Comparison of ENCODE assay signal across 8 cellular contexts in the genomic region with DNA sequence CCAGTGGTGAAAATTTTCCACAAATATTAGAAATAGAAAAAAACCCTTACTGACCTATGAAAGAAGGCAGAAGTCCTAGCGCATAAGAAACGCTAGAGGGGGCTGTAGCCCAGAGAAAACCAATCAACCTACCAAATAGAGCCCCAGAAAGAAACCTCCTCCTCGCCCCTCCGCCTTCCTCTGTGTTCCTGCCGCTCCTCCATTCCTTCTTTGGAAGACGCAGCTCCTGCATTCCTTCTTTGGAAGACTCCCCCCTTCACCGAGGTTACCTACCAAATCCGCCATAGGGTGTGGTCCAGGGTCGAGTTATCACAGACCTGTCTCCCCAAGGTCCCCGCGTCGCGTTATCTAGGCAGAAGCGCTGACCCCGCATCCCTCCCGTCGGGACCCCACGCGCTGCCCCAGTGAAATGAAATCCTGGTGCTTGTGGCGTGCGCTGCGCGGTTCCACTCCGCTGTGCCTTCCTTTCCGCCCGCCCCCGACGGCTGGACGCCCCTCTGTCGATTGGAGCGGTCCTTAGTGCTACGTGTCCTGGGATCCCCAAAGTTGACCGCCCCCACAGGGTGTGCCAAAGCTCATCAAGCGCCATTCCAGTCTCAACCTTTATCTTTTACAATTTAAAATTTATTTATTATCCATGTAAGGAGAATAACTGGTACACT. TPM values are rescaled to one million over a fixed set of nuclear protein-coding genes. Genes with fewer than 3 reads are reported as not detected.
DNase-seq lines count a peak whose midpoint lies in the region; ATAC-seq and TF ChIP-seq lines count a peak whose summit lies in the region.

No MANE protein-coding gene starts in this region.

- peak; percentile 75 for ATAC-seq in body of pancreas
- ATAC-seq in sciatic nerve = peak; percentile 62
- no peak for ATAC-seq in GM21360 (IDR thresholded peaks at IDR 0.05; ENCODE audit: unreplicated experiment)
- ATAC-seq in GM19324 (IDR thresholded peaks at IDR 0.05; ENCODE audit: low FRiP score, unreplicated experiment) = no peak

- WGBS in body of pancreas, 2 donors = 2 to 3% methylated on average over 34 of the region's 34 CpGs
- no CpG with 5 or more reads among the region's 34 CpGs for WGBS in iPS DF 6.9 (ENCODE audit: insufficient coverage, insufficient read length)

- H3K27me3 Mint-ChIP-seq in T-helper 2 cell treated with Interferon-gamma antibody and Interleukin-4, amounts not matched to agents 5 μg/mL and 100 μg/mL, for 36 hours (ENCODE audit: low read depth) = peaks cover 83% of the 10 kb centered on the region

- H3K9me3 Mint-ChIP-seq in T-helper 2 cell treated with Interferon-gamma antibody and Interleukin-4, amounts not matched to agents 5 μg/mL and 100 μg/mL, for 36 hours = no peaks in the 10 kb centered on the region

- DNase-seq in GF-D8 (lab: John Stamatoyannopoulos, UW) (peak; percentile 4), NAMALWA (ENCODE audit: low spot score) (peak; percentile 77), body of pancreas (peak; percentile 35 to 64 (median 54)), iPS DF 6.9 (ENCODE audit: low read depth, low spot score) (peak; percentile 78), sciatic nerve (ENCODE audit: low spot score) (no peak)
- DNase-seq in T-helper 2 cell treated with Interferon-gamma antibody and Interleukin-4, amounts not matched to agents 5 μg/mL and 100 μg/mL, for 36 hours (ENCODE audit: low spot score) = no peak

- H3K4me3 Mint-ChIP-seq in T-helper 2 cell treated with Interferon-gamma antibody and Interleukin-4, amounts not matched to agents 5 μg/mL and 100 μg/mL, for 36 hours = peak overlapping the region; percentile 86

- peaks cover 4% of the 10 kb centered on the region for H3K4me1 Mint-ChIP-seq in T-helper 2 cell treated with Interferon-gamma antibody and Interleukin-4, amounts not matched to agents 5 μg/mL and 100 μg/mL, for 36 hours (ENCODE audit: low read depth)

- H3K27ac ChIP-seq in body of pancreas = no peak overlapping the region
- H3K27ac ChIP-seq in iPS DF 6.9 (ENCODE audit: low read length) = no peak overlapping the region

- H3K9me3 ChIP-seq in body of pancreas (no peaks in the 10 kb centered on the region), iPS DF 6.9 (ENCODE audit: control insufficient read depth, insufficient read depth, low read length) (no peaks in the 10 kb centered on the region)

- peak in 6 of 7 experiments; percentile 53 to 75 (median 66) for TF ChIP-seq CTCF in body of pancreas (IDR thresholded peaks at IDR 0.05)

- intact Hi-C loops in body of pancreas (cut with DNase I) = no loop called here
- intact Hi-C loops in sciatic nerve (cut with DNase I) = no loop called here

- peaks cover 1% of the 10 kb centered on the region for H3K36me3 Mint-ChIP-seq in T-helper 2 cell treated with Interferon-gamma antibody and Interleukin-4, amounts not matched to agents 5 μg/mL and 100 μg/mL, for 36 hours (ENCODE audit: low read depth)

- no peak for TF ChIP-seq POLR2A in body of pancreas (IDR thresholded peaks at IDR 0.05)

- no peak overlapping the region for H3K27ac Mint-ChIP-seq in T-helper 2 cell treated with Interferon-gamma antibody and Interleukin-4, amounts not matched to agents 5 μg/mL and 100 μg/mL, for 36 hours

- no peaks in the 10 kb centered on the region for H3K36me3 ChIP-seq in body of pancreas (replicated peaks in 1 of 2; ENCODE audit: insufficient read depth in 1 of 2, low read depth in 2 of 2)
- no peaks in the 10 kb centered on the region for H3K36me3 ChIP-seq in iPS DF 6.9 (ENCODE audit: control insufficient read depth, insufficient read depth, low read length)

- H3K4me3 ChIP-seq in body of pancreas = no peak overlapping the region
- peak overlapping the region; percentile 59; the same call in 1 of the 2 replicates for H3K4me3 ChIP-seq in iPS DF 6.9 (ENCODE audit: low read length)

- H3K4me1 ChIP-seq in body of pancreas = no peaks in the 10 kb centered on the region
- H3K4me1 ChIP-seq in iPS DF 6.9 (ENCODE audit: control insufficient read depth, insufficient read depth, low read length) = 0 out of 2 replicates have a peak, but pooled peaks cover 2% of the 10 kb centered on the region

- H3K27me3 ChIP-seq in body of pancreas = peaks cover 0 to 9% of the 10 kb centered on the region in 2 donors
- H3K27me3 ChIP-seq in iPS DF 6.9 (ENCODE audit: control insufficient read depth, insufficient read depth, low read length) = no peaks in the 10 kb centered on the region; the same call in 1 of the 2 replicates

RNA-seq across cellular contexts. Expression of a gene that starts 12.9 kb away (rescaled TPM):
- total RNA-seq in body of pancreas (10 to 100 TPM; 52.1 to 77.6 TPM), sciatic nerve (36.7 TPM)

RNA-seq across cellular contexts. Expression of a gene that starts 31.1 kb away (rescaled TPM):
- total RNA-seq in body of pancreas (10 to 100 TPM in 1 of 2 donors, 1 to 10 TPM in 1; 7.5 to 15.8 TPM), sciatic nerve (18.0 TPM)

Comparison
In these comparisons a context has a peak if more than half of its experiments do, and no peak if none do; other contexts are left out.
1. DNase-seq: peak in GF-D8 (single experiment), NAMALWA (single experiment), body of pancreas (4 of 4) and iPS DF 6.9 (single experiment); none in T-helper 2 cell treated with Interferon-gamma antibody and Interleukin-4, amounts not matched to agents 5 μg/mL and 100 μg/mL, for 36 hours (single experiment) and sciatic nerve (single experiment).
2. ATAC-seq: peak in body of pancreas (single experiment) and sciatic nerve (single experiment); none in GM21360 (single experiment) and GM19324 (single experiment).